ENCODE assay signal across 1 cellular context in the genomic region with DNA sequence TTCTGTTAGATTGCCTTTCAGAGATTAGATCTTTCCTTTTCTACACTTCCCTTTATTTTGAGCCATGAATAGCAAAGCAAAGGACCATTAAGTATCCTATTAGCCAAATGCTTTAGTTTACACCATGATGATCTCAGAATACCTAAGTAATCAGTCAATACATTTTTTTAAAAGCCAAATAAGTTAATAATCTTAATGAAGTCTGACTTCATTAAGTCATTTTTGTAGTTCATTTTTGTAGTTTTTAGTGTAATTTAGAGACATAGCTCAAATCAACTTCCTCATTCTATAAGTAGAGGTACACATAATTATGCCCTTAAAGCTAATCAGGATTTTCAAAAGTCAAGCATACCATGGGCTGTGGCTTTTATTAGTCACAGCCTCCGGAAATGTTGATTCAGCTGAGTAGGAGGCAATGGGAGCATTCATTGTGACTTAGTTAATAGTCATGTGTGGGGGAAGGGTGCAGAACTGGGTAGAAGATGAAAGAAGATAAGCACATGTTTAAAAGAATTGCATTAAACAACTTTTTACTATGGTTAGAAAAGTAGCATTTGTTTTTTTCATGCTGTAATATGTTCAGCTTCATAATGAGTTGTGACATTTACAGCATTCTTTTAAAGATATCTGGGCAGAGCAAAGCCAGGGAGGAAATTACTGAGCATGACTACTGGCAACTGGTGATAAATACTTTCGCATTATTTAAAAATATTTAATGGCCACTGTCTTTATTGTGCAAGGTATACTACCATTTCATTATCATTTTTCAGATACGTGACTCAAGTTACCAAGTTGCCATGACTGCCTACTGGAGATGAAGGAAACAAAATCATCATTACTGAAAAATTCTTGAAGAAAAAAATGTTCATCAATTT.
A peak's percentile ranks its signal among the peaks of the same experiment; 100 is the strongest.
TF ChIP-seq lines count a peak whose summit lies in the region.

No MANE protein-coding gene starts in this region.

TF ChIP-seq in H1, 55 proteins besides CTCF, POLR2A, EP300 and RAD21:
- no peak for TF ChIP-seq SIX5 (IDR thresholded peaks at IDR 0.05; ENCODE audit: low read depth, low read length)
- 0 out of 2 replicates have a peak, but pooled peaks have one; percentile 32 for TF ChIP-seq SP1 (IDR thresholded peaks at IDR 0.05; ENCODE audit: low read depth, low read length)
- TF ChIP-seq SIN3A (conservative IDR thresholded peaks at IDR 0.05 in 1 of 2, IDR thresholded peaks at IDR 0.05 in 1 of 2; ENCODE audit: low read depth in 1 of 2, low read length in 2 of 2), result no peak
- no peak for TF ChIP-seq KDM5A (IDR thresholded peaks at IDR 0.05; ENCODE audit: low read length)
- 0 out of 2 replicates have a peak, but pooled peaks have one; percentile 7 for TF ChIP-seq MAFK (IDR thresholded peaks at IDR 0.05; ENCODE audit: low read depth, low read length)
